ENCODE assay signal across 8 cellular contexts in the genomic region with DNA sequence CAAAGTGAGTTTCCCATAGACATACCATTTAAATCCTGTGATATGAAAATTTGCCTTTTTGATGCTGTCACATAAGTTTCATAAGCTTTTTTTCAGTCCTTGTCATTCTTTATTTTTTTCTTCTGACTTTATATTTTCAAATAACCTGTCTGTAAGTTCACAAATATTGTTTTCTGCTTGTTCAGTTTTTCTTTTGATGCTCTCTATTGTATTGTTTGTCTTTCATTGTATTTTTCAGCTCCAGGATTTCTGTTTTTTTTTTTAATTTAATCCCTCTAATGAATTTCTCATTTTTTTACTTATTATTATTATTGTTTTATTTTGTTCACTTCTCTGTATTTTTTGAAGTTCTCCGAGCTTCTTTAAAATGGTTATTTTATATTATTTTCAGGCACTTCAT.
"Had no signal": no experiment of that assay in that cellular context is flagged by ENCODE, and none has a peak within 500 bp of the region (broad histone marks: within the 10 kb centered on the region; RNA-seq: fewer than 3 reads in every experiment).

No MANE protein-coding gene starts in this region.

- FAIRE-seq: G401.6, GM12878, GM12891, GM12892, GM18507, GM19239 had no signal

- H3K4me3 ChIP-seq: GM12878 had no signal

- ATAC-seq: GM12878 had no signal

- DNase-seq: GDM1, GF-D8 had no signal
